ENCODE assay signal across 8 cellular contexts in genomic region chr14:102086346-102086971, GRCh38. TPM values are rescaled to one million over a fixed set of nuclear protein-coding genes. Genes with fewer than 3 reads are reported as not detected.
A peak's percentile ranks its signal among the peaks of the same experiment; 100 is the strongest.
DNase-seq lines count a peak whose midpoint lies in the region; ATAC-seq and TF ChIP-seq lines count a peak whose summit lies in the region.

No MANE protein-coding gene starts in this region.

- POLR2A ChIA-PET in activated CD4-positive, alpha-beta T cell treated with anti-CD3 and anti-CD28 coated beads, Interleukin-2, amount 10 ng/mL, durations not matched to agents 7 days and 5 days (lab: Charles Lee), result no interaction called here

- H3K36me3 Mint-ChIP-seq in activated CD4-positive, alpha-beta T cell treated with anti-CD3 and anti-CD28 coated beads, Interleukin-2, amount 10 ng/mL, durations not matched to agents 7 days and 5 days (ENCODE audit: low read depth), result peaks cover 49% of the 10 kb centered on the region
- peaks cover 34% of the 10 kb centered on the region for H3K36me3 Mint-ChIP-seq in mesothelial cell of epicardium

- TF ChIP-seq CTCF in mesothelial cell of epicardium (IDR thresholded peaks at IDR 0.05; ENCODE audit: unreplicated experiment), result no peak

- ATAC-seq in GM21723 (IDR thresholded peaks at IDR 0.05; ENCODE audit: unreplicated experiment) (peak; percentile 32), GM18873 (IDR thresholded peaks at IDR 0.05; ENCODE audit: low FRiP score, unreplicated experiment) (no peak)

- H3K27me3 Mint-ChIP-seq in activated CD4-positive, alpha-beta T cell treated with anti-CD3 and anti-CD28 coated beads, Interleukin-2, amount 10 ng/mL, durations not matched to agents 7 days and 5 days, result no peaks in the 10 kb centered on the region
- no peaks in the 10 kb centered on the region for H3K27me3 Mint-ChIP-seq in mesothelial cell of epicardium (ENCODE audit: low read depth)

- H3K36me3 ChIP-seq in MG63, result peaks cover 48% of the 10 kb centered on the region
- peaks cover 43% of the 10 kb centered on the region for H3K36me3 ChIP-seq in effector memory CD4-positive, alpha-beta T cell (ENCODE audit: control insufficient read depth, insufficient read depth, low read length)

- CTCF ChIA-PET in activated CD4-positive, alpha-beta T cell treated with anti-CD3 and anti-CD28 coated beads, Interleukin-2, amount 10 ng/mL, durations not matched to agents 7 days and 5 days (lab: Charles Lee), result interaction anchor here (1.0 kb wide), 1 partner anchor 115 kb away, joined by 3 read pairs; no protein-coding TSS in a partner anchor

- peaks cover 68% of the 10 kb centered on the region for H3K4me1 Mint-ChIP-seq in activated CD4-positive, alpha-beta T cell treated with anti-CD3 and anti-CD28 coated beads, Interleukin-2, amount 10 ng/mL, durations not matched to agents 7 days and 5 days
- peaks cover 56% of the 10 kb centered on the region for H3K4me1 Mint-ChIP-seq in mesothelial cell of epicardium

- DNase-seq in EH (ENCODE audit: low read depth), result peak; percentile 79
- peak; percentile 48 for DNase-seq in MG63
- peak; percentile 68 for DNase-seq in activated CD4-positive, alpha-beta T cell treated with anti-CD3 and anti-CD28 coated beads, Interleukin-2, amount 10 ng/mL, durations not matched to agents 7 days and 5 days
- DNase-seq in effector memory CD4-positive, alpha-beta T cell, result peak; percentile 59 to 63 (median 61)
- DNase-seq in mesothelial cell of epicardium (ENCODE audit: low spot score in 2 of 2, unreplicated experiment in 2 of 2), result peak; percentile 37 to 55
- peak; percentile 45 for DNase-seq in stimulated activated CD8-positive, alpha-beta memory T cell treated with anti-CD3 and anti-CD28 coated beads, Interleukin-4, amount 100 ng/mL, for 24 hours (ENCODE audit: low read depth)

- no peaks in the 10 kb centered on the region for H3K9me3 ChIP-seq in MG63
- H3K9me3 ChIP-seq in effector memory CD4-positive, alpha-beta T cell (ENCODE audit: control insufficient read depth, low read length), result no peaks in the 10 kb centered on the region

- peak overlapping the region; percentile 97 for H3K4me3 Mint-ChIP-seq in activated CD4-positive, alpha-beta T cell treated with anti-CD3 and anti-CD28 coated beads, Interleukin-2, amount 10 ng/mL, durations not matched to agents 7 days and 5 days
- peak overlapping the region; percentile 94 for H3K4me3 Mint-ChIP-seq in mesothelial cell of epicardium

- peak overlapping the region; percentile 91 for H3K27ac Mint-ChIP-seq in activated CD4-positive, alpha-beta T cell treated with anti-CD3 and anti-CD28 coated beads, Interleukin-2, amount 10 ng/mL, durations not matched to agents 7 days and 5 days
- H3K27ac Mint-ChIP-seq in mesothelial cell of epicardium, result peak overlapping the region; percentile 98

- peak overlapping the region; percentile 99 for H3K27ac ChIP-seq in effector memory CD4-positive, alpha-beta T cell (ENCODE audit: insufficient read depth, low read length, poor library complexity, severe bottlenecking)

- H3K4me3 ChIP-seq in MG63, result peak overlapping the region; percentile 82
- H3K4me3 ChIP-seq in effector memory CD4-positive, alpha-beta T cell (ENCODE audit: insufficient read depth, low read depth, low read length, poor library complexity, severe bottlenecking), result peak overlapping the region; percentile 92

- no peaks in the 10 kb centered on the region for H3K27me3 ChIP-seq in MG63
- H3K27me3 ChIP-seq in effector memory CD4-positive, alpha-beta T cell (replicated peaks; ENCODE audit: control insufficient read depth, insufficient read depth, low read length, poor library complexity, severe bottlenecking), result no peaks in the 10 kb centered on the region

- H3K4me1 ChIP-seq in effector memory CD4-positive, alpha-beta T cell (ENCODE audit: control insufficient read depth, insufficient read depth, low read length, poor library complexity, severe bottlenecking), result peaks cover 26% of the 10 kb centered on the region

- H3K9me3 Mint-ChIP-seq in activated CD4-positive, alpha-beta T cell treated with anti-CD3 and anti-CD28 coated beads, Interleukin-2, amount 10 ng/mL, durations not matched to agents 7 days and 5 days, result no peaks in the 10 kb centered on the region
- H3K9me3 Mint-ChIP-seq in mesothelial cell of epicardium, result no peaks in the 10 kb centered on the region

RNA-seq across cellular contexts. Expression of gene HSP90AA1, which starts 0.4 kb away (rescaled TPM):
- total RNA-seq in MG63 (2014; rRNA removed; shearing (Covaris generic); ENCODE audit: low replicate concordance), result 158 and 180 TPM in 2 replicates
- total RNA-seq in activated CD4-positive, alpha-beta T cell treated with anti-CD3 and anti-CD28 coated beads, Interleukin-2, amount 10 ng/mL, durations not matched to agents 7 days and 5 days, result 100 to 1,000 TPM; 527 to 575 TPM
- 325 to 330 TPM (median 330 TPM) in 3 replicates for total RNA-seq in mesothelial cell of epicardium

RNA-seq across cellular contexts. Expression of gene WDR20, which starts 53.2 kb away (rescaled TPM):
- 11.2 and 11.8 TPM in 2 replicates for total RNA-seq in MG63 (2014; rRNA removed; shearing (Covaris generic); ENCODE audit: low replicate concordance)
- 10 to 100 TPM; 24.7 to 35.7 TPM for total RNA-seq in activated CD4-positive, alpha-beta T cell treated with anti-CD3 and anti-CD28 coated beads, Interleukin-2, amount 10 ng/mL, durations not matched to agents 7 days and 5 days
- 39.2 to 41.5 TPM (median 39.5 TPM) in 3 replicates for total RNA-seq in mesothelial cell of epicardium
